Comparison of ENCODE assay signal across 2 cellular contexts in the genomic region with DNA sequence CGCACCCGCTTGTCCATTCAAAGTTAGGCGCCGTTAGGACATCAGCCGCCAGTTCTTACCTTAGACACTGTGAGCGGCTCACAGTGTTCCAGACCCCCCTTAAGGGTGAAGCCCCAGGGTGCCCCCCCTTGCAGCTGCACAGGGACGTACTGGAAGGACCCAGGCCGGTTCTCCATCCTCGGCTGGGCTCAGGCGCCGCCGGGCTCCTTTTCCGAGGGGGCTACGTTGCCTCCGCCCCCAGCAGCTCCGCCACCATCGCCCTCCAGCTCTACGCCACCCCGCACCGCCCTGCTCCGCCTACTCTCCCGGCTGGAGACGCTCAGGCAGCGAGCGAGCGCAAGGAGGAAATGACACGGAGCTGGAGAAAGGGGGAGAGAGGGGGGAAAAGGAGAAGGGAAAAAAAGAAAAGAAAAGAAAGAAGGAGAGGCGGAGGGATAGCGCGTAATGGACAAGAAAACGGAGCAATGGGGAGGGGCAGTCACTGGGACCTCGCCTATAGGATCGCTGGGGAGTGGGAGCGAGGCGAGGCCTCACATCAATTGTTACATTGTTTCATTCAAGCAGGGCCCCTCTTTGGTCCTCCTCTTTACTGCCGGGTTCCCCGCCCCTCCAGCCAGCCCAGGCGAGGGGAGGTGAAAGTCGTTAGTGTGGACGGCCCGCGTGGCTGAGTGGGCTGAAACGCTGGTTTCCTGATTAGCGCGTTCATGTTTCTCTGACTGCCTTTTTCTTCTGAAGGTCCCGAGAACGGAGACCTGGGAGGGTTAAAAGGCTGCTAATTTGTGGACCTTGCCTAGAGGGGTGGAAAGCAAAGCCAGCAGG.
TF ChIP-seq lines count a peak whose summit lies in the region.

A gene with protein sequence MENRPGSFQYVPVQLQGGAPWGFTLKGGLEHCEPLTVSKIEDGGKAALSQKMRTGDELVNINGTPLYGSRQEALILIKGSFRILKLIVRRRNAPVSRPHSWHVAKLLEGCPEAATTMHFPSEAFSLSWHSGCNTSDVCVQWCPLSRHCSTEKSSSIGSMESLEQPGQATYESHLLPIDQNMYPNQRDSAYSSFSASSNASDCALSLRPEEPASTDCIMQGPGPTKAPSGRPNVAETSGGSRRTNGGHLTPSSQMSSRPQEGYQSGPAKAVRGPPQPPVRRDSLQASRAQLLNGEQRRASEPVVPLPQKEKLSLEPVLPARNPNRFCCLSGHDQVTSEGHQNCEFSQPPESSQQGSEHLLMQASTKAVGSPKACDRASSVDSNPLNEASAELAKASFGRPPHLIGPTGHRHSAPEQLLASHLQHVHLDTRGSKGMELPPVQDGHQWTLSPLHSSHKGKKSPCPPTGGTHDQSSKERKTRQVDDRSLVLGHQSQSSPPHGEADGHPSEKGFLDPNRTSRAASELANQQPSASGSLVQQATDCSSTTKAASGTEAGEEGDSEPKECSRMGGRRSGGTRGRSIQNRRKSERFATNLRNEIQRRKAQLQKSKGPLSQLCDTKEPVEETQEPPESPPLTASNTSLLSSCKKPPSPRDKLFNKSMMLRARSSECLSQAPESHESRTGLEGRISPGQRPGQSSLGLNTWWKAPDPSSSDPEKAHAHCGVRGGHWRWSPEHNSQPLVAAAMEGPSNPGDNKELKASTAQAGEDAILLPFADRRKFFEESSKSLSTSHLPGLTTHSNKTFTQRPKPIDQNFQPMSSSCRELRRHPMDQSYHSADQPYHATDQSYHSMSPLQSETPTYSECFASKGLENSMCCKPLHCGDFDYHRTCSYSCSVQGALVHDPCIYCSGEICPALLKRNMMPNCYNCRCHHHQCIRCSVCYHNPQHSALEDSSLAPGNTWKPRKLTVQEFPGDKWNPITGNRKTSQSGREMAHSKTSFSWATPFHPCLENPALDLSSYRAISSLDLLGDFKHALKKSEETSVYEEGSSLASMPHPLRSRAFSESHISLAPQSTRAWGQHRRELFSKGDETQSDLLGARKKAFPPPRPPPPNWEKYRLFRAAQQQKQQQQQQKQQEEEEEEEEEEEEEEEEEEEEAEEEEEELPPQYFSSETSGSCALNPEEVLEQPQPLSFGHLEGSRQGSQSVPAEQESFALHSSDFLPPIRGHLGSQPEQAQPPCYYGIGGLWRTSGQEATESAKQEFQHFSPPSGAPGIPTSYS (N-terminal part only) (minus strand): TSS at position 352 of the 819 bp plus-strand sequence. CDS start 176 bp downstream, at position 176.

TF ChIP-seq in SK-N-SH, 30 proteins besides CTCF, POLR2A, EP300 and RAD21 (continued from another document):
- no peak for TF ChIP-seq POLR2AphosphoS5 (IDR thresholded peaks at IDR 0.05; ENCODE audit: low read depth, low read length)
- no peak for TF ChIP-seq TEAD4 (IDR thresholded peaks at IDR 0.05; ENCODE audit: borderline replicate concordance, insufficient read depth)
- TF ChIP-seq, protein P1, sequence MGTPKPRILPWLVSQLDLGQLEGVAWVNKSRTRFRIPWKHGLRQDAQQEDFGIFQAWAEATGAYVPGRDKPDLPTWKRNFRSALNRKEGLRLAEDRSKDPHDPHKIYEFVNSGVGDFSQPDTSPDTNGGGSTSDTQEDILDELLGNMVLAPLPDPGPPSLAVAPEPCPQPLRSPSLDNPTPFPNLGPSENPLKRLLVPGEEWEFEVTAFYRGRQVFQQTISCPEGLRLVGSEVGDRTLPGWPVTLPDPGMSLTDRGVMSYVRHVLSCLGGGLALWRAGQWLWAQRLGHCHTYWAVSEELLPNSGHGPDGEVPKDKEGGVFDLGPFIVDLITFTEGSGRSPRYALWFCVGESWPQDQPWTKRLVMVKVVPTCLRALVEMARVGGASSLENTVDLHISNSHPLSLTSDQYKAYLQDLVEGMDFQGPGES (IDR thresholded peaks at IDR 0.05; ENCODE audit: low read depth, low read length) = no peak
- TF ChIP-seq RCOR1 (IDR thresholded peaks at IDR 0.05; ENCODE audit: low read length) = no peak
- no peak for TF ChIP-seq SMC3 (IDR thresholded peaks at IDR 0.05; ENCODE audit: low read depth, low read length)
- TF ChIP-seq RFX5 (IDR thresholded peaks at IDR 0.05; ENCODE audit: low read length) = no peak
- no peak for TF ChIP-seq NFIC (IDR thresholded peaks at IDR 0.05; ENCODE audit: borderline replicate concordance)
- no peak for TF ChIP-seq TAF1 (IDR thresholded peaks at IDR 0.05; ENCODE audit: borderline replicate concordance, low read depth, low read length)
- TF ChIP-seq, protein P2, sequence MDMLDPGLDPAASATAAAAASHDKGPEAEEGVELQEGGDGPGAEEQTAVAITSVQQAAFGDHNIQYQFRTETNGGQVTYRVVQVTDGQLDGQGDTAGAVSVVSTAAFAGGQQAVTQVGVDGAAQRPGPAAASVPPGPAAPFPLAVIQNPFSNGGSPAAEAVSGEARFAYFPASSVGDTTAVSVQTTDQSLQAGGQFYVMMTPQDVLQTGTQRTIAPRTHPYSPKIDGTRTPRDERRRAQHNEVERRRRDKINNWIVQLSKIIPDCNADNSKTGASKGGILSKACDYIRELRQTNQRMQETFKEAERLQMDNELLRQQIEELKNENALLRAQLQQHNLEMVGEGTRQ (IDR thresholded peaks at IDR 0.05; ENCODE audit: borderline replicate concordance, low read depth, low read length) = no peak
- no peak for TF ChIP-seq FOXM1 (IDR thresholded peaks at IDR 0.05; ENCODE audit: low read depth)
- no peak for TF ChIP-seq RXRA (IDR thresholded peaks at IDR 0.05; ENCODE audit: borderline replicate concordance, low read depth)
- TF ChIP-seq, protein P3, sequence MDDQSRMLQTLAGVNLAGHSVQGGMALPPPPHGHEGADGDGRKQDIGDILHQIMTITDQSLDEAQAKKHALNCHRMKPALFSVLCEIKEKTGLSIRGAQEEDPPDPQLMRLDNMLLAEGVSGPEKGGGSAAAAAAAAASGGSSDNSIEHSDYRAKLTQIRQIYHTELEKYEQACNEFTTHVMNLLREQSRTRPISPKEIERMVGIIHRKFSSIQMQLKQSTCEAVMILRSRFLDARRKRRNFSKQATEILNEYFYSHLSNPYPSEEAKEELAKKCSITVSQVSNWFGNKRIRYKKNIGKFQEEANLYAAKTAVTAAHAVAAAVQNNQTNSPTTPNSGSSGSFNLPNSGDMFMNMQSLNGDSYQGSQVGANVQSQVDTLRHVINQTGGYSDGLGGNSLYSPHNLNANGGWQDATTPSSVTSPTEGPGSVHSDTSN (IDR thresholded peaks at IDR 0.05) = no peak

TF ChIP-seq in neural cell, 6 proteins besides CTCF, POLR2A, EP300 and RAD21 (continued from another document):
- TF ChIP-seq, protein P4, sequence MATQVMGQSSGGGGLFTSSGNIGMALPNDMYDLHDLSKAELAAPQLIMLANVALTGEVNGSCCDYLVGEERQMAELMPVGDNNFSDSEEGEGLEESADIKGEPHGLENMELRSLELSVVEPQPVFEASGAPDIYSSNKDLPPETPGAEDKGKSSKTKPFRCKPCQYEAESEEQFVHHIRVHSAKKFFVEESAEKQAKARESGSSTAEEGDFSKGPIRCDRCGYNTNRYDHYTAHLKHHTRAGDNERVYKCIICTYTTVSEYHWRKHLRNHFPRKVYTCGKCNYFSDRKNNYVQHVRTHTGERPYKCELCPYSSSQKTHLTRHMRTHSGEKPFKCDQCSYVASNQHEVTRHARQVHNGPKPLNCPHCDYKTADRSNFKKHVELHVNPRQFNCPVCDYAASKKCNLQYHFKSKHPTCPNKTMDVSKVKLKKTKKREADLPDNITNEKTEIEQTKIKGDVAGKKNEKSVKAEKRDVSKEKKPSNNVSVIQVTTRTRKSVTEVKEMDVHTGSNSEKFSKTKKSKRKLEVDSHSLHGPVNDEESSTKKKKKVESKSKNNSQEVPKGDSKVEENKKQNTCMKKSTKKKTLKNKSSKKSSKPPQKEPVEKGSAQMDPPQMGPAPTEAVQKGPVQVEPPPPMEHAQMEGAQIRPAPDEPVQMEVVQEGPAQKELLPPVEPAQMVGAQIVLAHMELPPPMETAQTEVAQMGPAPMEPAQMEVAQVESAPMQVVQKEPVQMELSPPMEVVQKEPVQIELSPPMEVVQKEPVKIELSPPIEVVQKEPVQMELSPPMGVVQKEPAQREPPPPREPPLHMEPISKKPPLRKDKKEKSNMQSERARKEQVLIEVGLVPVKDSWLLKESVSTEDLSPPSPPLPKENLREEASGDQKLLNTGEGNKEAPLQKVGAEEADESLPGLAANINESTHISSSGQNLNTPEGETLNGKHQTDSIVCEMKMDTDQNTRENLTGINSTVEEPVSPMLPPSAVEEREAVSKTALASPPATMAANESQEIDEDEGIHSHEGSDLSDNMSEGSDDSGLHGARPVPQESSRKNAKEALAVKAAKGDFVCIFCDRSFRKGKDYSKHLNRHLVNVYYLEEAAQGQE (IDR thresholded peaks at IDR 0.05; ENCODE audit: borderline replicate concordance) = peak; percentile 13
- TF ChIP-seq MXI1 (conservative IDR thresholded peaks at IDR 0.05; ENCODE audit: poor library complexity, severe bottlenecking) (no peak), SMC3 (conservative IDR thresholded peaks at IDR 0.05; ENCODE audit: poor library complexity) (no peak), EZH2 (IDR thresholded peaks at IDR 0.05; ENCODE audit: borderline replicate concordance, insufficient read depth, low read length, poor library complexity, severe bottlenecking) (no peak), POLR2AphosphoS5 (IDR thresholded peaks at IDR 0.05) (peak; percentile 43)
